In the genomic region with DNA sequence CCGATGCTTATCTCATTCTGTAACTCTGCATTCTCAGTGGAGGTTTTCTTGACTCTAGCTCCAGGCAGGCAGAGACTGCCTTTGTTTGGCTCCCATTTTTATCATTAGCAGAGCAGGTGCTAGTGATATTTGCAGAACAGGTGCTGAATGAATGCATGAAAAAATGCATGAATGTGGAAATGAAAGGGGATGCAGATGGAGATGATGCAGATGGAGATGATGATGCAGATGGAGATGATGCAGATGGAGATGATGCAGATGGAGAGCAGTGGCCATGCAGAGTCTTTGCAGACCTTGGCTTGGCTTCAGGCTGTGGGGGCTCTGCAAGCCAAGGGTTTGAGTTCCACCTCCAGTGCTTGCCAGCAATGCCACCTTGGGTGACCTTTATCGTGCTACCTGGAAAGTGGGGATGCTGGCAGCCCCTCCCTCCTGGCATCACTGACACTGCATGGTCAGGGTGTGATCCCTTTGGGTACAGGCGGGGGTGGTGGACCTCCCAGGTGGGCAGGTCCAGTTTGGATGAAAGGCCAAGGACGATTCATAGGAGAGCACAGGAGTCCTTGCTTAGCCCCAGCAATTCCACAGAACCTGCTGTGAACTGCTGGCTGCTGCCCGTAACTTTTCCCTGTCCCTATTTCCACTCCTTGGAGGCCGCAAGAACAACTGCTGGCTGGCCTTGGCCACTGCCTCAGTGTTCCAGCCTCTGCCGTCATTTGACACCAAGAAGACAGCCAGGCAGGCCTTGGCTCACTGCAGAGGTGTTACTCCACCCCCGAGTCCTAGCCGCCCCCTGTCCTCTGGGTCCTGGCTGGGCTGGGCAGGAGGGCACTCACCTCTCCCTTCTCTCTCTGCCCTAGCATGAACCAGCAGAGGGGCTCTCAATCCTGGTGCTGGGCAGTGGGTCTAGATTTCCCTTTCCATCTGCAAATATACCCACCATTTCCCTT, we compare ENCODE assay signal across 13 cellular contexts. TPM values are rescaled to one million over a fixed set of nuclear protein-coding genes. Genes with fewer than 3 reads are reported as not detected.
DNase-seq lines count a peak whose midpoint lies in the region; ATAC-seq, FAIRE-seq and TF ChIP-seq lines count a peak whose summit lies in the region.
"Had no signal": no experiment of that assay in that cellular context is flagged by ENCODE, and none has a peak within 500 bp of the region (broad histone marks: within the 10 kb centered on the region; RNA-seq: fewer than 3 reads in every experiment).

No MANE protein-coding gene starts in this region.

- no peaks in the 10 kb centered on the region for H3K9me3 Mint-ChIP-seq in astrocyte (ENCODE audit: unreplicated experiment)
- H3K9me3 Mint-ChIP-seq: activated CD4-positive, alpha-beta T cell treated with anti-CD3 and anti-CD28 coated beads, Interleukin-2, amount 10 ng/mL, durations not matched to agents 24 days and 14 days; activated naive CD4-positive, alpha-beta T cell treated with anti-CD3 and anti-CD28 coated beads for 36 hours had no signal

- no peaks in the 10 kb centered on the region for H3K9me3 ChIP-seq in astrocyte (ENCODE audit: insufficient read depth, low read depth, low read length)
- H3K9me3 ChIP-seq: BE2C had no signal

- H3K4me2 ChIP-seq in astrocyte (ENCODE audit: low read length) = no peak overlapping the region

- DNase-seq in COR-L47 (lab: John Stamatoyannopoulos, UW) = peak; percentile 6
- no peak for DNase-seq in astrocyte (ENCODE audit: low read depth)
- peak; percentile 59 for DNase-seq in iPS-NIHi7 (ENCODE audit: extremely low spot score)
- DNase-seq in sciatic nerve (ENCODE audit: low spot score) = no peak
- DNase-seq in AG08396 (ENCODE audit: low spot score) = no peak
- DNase-seq in activated naive CD4-positive, alpha-beta T cell (lab: John Stamatoyannopoulos, UW) = no peak
- DNase-seq in putamen (ENCODE audit: low spot score) = no peak
- DNase-seq: activated CD4-positive, alpha-beta T cell treated with anti-CD3 and anti-CD28 coated beads, Interleukin-2, amount 10 ng/mL, durations not matched to agents 24 days and 14 days; activated naive CD4-positive, alpha-beta T cell treated with anti-CD3 and anti-CD28 coated beads for 36 hours; BE2C; effector CD8-positive, alpha-beta T cell; NCI-H2107 had no signal

- H3K4me1 ChIP-seq in astrocyte (ENCODE audit: insufficient read depth, low read length) = peaks cover 53% of the 10 kb centered on the region

- H3K27ac Mint-ChIP-seq in astrocyte (ENCODE audit: unreplicated experiment) = peak overlapping the region; percentile 83
- H3K27ac Mint-ChIP-seq: activated CD4-positive, alpha-beta T cell treated with anti-CD3 and anti-CD28 coated beads, Interleukin-2, amount 10 ng/mL, durations not matched to agents 24 days and 14 days; activated naive CD4-positive, alpha-beta T cell treated with anti-CD3 and anti-CD28 coated beads for 36 hours had no signal

- no peaks in the 10 kb centered on the region for H4K20me1 ChIP-seq in astrocyte (ENCODE audit: insufficient read depth, low read length)

- no peaks in the 10 kb centered on the region for H3K27me3 Mint-ChIP-seq in astrocyte (ENCODE audit: low read depth, unreplicated experiment)
- H3K27me3 Mint-ChIP-seq: activated CD4-positive, alpha-beta T cell treated with anti-CD3 and anti-CD28 coated beads, Interleukin-2, amount 10 ng/mL, durations not matched to agents 24 days and 14 days had no signal

- peaks cover 25% of the 10 kb centered on the region for H3K4me1 Mint-ChIP-seq in astrocyte (ENCODE audit: low read depth, unreplicated experiment)

- H3K36me3 ChIP-seq in astrocyte (ENCODE audit: insufficient read depth, low read length) = no peaks in the 10 kb centered on the region

- intact Hi-C loops in sciatic nerve (cut with DNase I) = loop anchor here (10.0 kb wide), 1 partner anchor 102 kb away; no protein-coding TSS in a partner anchor

- ATAC-seq in sciatic nerve (peak; percentile 33), HG02571 (IDR thresholded peaks at IDR 0.05; ENCODE audit: unreplicated experiment) (no peak)

- peaks cover 3% of the 10 kb centered on the region for H3K36me3 Mint-ChIP-seq in astrocyte (ENCODE audit: low read depth, unreplicated experiment)

- H3K27me3 ChIP-seq in astrocyte (ENCODE audit: insufficient read depth, low read length) = no peaks in the 10 kb centered on the region
- H3K27me3 ChIP-seq: BE2C had no signal

- H2AFZ ChIP-seq in astrocyte (ENCODE audit: low read depth, low read length) = no peak overlapping the region

- H3K4me3 Mint-ChIP-seq in astrocyte (ENCODE audit: unreplicated experiment) = no peak overlapping the region
- H3K4me3 Mint-ChIP-seq: activated CD4-positive, alpha-beta T cell treated with anti-CD3 and anti-CD28 coated beads, Interleukin-2, amount 10 ng/mL, durations not matched to agents 24 days and 14 days; activated naive CD4-positive, alpha-beta T cell treated with anti-CD3 and anti-CD28 coated beads for 36 hours had no signal

- FAIRE-seq in astrocyte (lab: Jason Lieb, UNC) = no peak

- no peak overlapping the region for H3K4me3 ChIP-seq in astrocyte (ENCODE audit: insufficient read depth, low read depth, low read length)

- TF ChIP-seq CTCF in astrocyte (IDR thresholded peaks at IDR 0.05; ENCODE audit: insufficient read depth, low read depth, low read length) = no peak

- peak overlapping the region; percentile 26 for H3K27ac ChIP-seq in astrocyte (ENCODE audit: low read depth, low read length)

- peaks cover 58% of the 10 kb centered on the region for H3K79me2 ChIP-seq in astrocyte (ENCODE audit: insufficient read depth, low read length)

- H3K9ac ChIP-seq in astrocyte (ENCODE audit: low read length) = no peak overlapping the region

RNA-seq across cellular contexts. Expression of a gene that starts 33.0 kb away (rescaled TPM):
- total RNA-seq in astrocyte = 131 and 137 TPM in 2 replicates
- 87.3 TPM for total RNA-seq in sciatic nerve

Comparison
In these comparisons a context has a peak if more than half of its experiments do, and no peak if none do; other contexts are left out.
1. DNase-seq: peak in COR-L47 (single experiment) and iPS-NIHi7 (single experiment); none in astrocyte (single experiment), sciatic nerve (single experiment), AG08396 (single experiment), activated naive CD4-positive, alpha-beta T cell (0 of 4) and putamen (single experiment).